Comparison of ENCODE assay signal across 10 cellular contexts in genomic region chr1:22051607-22052114, GRCh38. TPM values are rescaled to one million over a fixed set of nuclear protein-coding genes. Genes with fewer than 3 reads are reported as not detected.
DNase-seq lines count a peak whose midpoint lies in the region; ATAC-seq and TF ChIP-seq lines count a peak whose summit lies in the region.
"Had no signal": no experiment of that assay in that cellular context is flagged by ENCODE, and none has a peak within 500 bp of the region (broad histone marks: within the 10 kb centered on the region; RNA-seq: fewer than 3 reads in every experiment).

No MANE protein-coding gene starts in this region.

- TF ChIP-seq CTCF in PC-9 (conservative IDR thresholded peaks at IDR 0.05) = no peak
- TF ChIP-seq CTCF in gastrocnemius medialis (IDR thresholded peaks at IDR 0.05 in 4 of 5, conservative IDR thresholded peaks at IDR 0.05 in 1 of 5) = no peak
- no peak for TF ChIP-seq CTCF in colonic mucosa (IDR thresholded peaks at IDR 0.05)
- no peak for TF ChIP-seq CTCF in tibial artery (IDR thresholded peaks at IDR 0.05)

- H4K20me1 ChIP-seq in PC-9 (ENCODE audit: insufficient read depth) = peaks cover 30% of the 10 kb centered on the region

- peaks cover 55% of the 10 kb centered on the region for H3K4me1 Mint-ChIP-seq in activated CD8-positive, alpha-beta memory T cell treated with anti-CD3 and anti-CD28 coated beads, Interleukin-2, amount 10 ng/mL, durations not matched to agents 7 days and 5 days
- H3K4me1 Mint-ChIP-seq in effector memory CD8-positive, alpha-beta T cell (ENCODE audit: low read depth in 2 of 2) = peaks cover 22 to 38% of the 10 kb centered on the region in 2 donors

- peaks cover 12% of the 10 kb centered on the region; the same call in 1 of the 2 replicates for H3F3A ChIP-seq in PC-9 (ENCODE audit: insufficient read depth, low read depth)

- H3K9me3 ChIP-seq in PC-9 (ENCODE audit: insufficient read depth, low read depth) = no peaks in the 10 kb centered on the region
- H3K9me3 ChIP-seq in gastrocnemius medialis = no peaks in the 10 kb centered on the region
- H3K9me3 ChIP-seq in colonic mucosa = no peaks in the 10 kb centered on the region
- no peaks in the 10 kb centered on the region for H3K9me3 ChIP-seq in tibial artery
- H3K9me3 ChIP-seq: adrenal gland had no signal

- in situ Hi-C loops in gastrocnemius medialis (cut with MboI; ENCODE audit: low sequenced_read_pairs in 4 of 4) = no loop called here

- TSS peak; percentile 71 for BruUV-seq in PC-9 (replicated peaks; lab: Mats Ljungman, UMichigan)

- peak overlapping the region; percentile 70; the same call in 1 of the 2 replicates for H3K4me2 ChIP-seq in PC-9

- CTCF ChIA-PET in activated CD8-positive, alpha-beta memory T cell treated with anti-CD3 and anti-CD28 coated beads, Interleukin-2, amount 10 ng/mL, durations not matched to agents 7 days and 5 days (lab: Charles Lee) = interaction anchor here (1.2 to 7.7 kb wide), 5 partner anchors 10 to 29 kb away, joined by 3 to 96 read pairs (median 7); no protein-coding TSS in a partner anchor
- CTCF ChIA-PET in PC-9 (lab: Charles Lee) = no interaction called here

- H3K9me2 ChIP-seq in PC-9 (ENCODE audit: insufficient read depth) = no peaks in the 10 kb centered on the region

- H3K36me3 ChIP-seq in PC-9 (ENCODE audit: low read depth) (peaks cover 9% of the 10 kb centered on the region; the same call in 1 of the 2 replicates), gastrocnemius medialis (no peaks in the 10 kb centered on the region), colonic mucosa (no peaks in the 10 kb centered on the region), tibial artery (peaks cover 0 to 4% (median 0%) of the 10 kb centered on the region in 3 donors)
- H3K36me3 ChIP-seq: adrenal gland had no signal

- DNase-seq in activated CD8-positive, alpha-beta memory T cell treated with anti-CD3 and anti-CD28 coated beads, Interleukin-2, amount 10 ng/mL, durations not matched to agents 7 days and 5 days = no peak
- DNase-seq in activated CD8-positive, alpha-beta memory T cell treated with anti-CD3 and anti-CD28 coated beads, Interleukin-2, amount 50 U/mL, for 48 hours = no peak
- DNase-seq in PC-9 (no peak), gastrocnemius medialis (no peak), colonic mucosa (no peak), tibial artery (no peak), amniotic stem cell (lab: John Stamatoyannopoulos, UW) (no peak)
- DNase-seq in effector memory CD8-positive, alpha-beta T cell = no peak

- H3K9ac ChIP-seq in colonic mucosa (ENCODE audit: low read depth in 2 of 2, low read length in 2 of 2) = no peak overlapping the region

- H3K27ac ChIP-seq in PC-9 = no peak overlapping the region
- peak overlapping the region; percentile 94 to 99 (median 96) for H3K27ac ChIP-seq in gastrocnemius medialis
- no peak overlapping the region for H3K27ac ChIP-seq in colonic mucosa
- no peak overlapping the region for H3K27ac ChIP-seq in tibial artery

- H3K27me3 Mint-ChIP-seq in activated CD8-positive, alpha-beta memory T cell treated with anti-CD3 and anti-CD28 coated beads, Interleukin-2, amount 10 ng/mL, durations not matched to agents 7 days and 5 days = no peaks in the 10 kb centered on the region
- no peaks in the 10 kb centered on the region for H3K27me3 Mint-ChIP-seq in effector memory CD8-positive, alpha-beta T cell

- ATAC-seq in activated CD8-positive, alpha-beta memory T cell treated with anti-CD3 and anti-CD28 coated beads, Interleukin-2, amount 10 ng/mL, durations not matched to agents 7 days and 5 days = no peak
- ATAC-seq in effector memory CD8-positive, alpha-beta T cell (replicated peaks) = no peak
- ATAC-seq in gastrocnemius medialis = no peak

- H3K4me1 ChIP-seq in PC-9 (replicated peaks; ENCODE audit: insufficient read depth) (peaks cover 20% of the 10 kb centered on the region), gastrocnemius medialis (peaks cover 29 to 31% of the 10 kb centered on the region in 2 donors), colonic mucosa (peaks cover 6% of the 10 kb centered on the region), tibial artery (peaks cover 0 to 32% (median 25%) of the 10 kb centered on the region in 4 donors)

- no peak overlapping the region; the same call in 1 of the 2 replicates for H3K4me3 ChIP-seq in PC-9
- H3K4me3 ChIP-seq in gastrocnemius medialis = no peak overlapping the region
- no peak overlapping the region for H3K4me3 ChIP-seq in colonic mucosa
- no peak overlapping the region for H3K4me3 ChIP-seq in tibial artery

- H3K4me3 Mint-ChIP-seq in activated CD8-positive, alpha-beta memory T cell treated with anti-CD3 and anti-CD28 coated beads, Interleukin-2, amount 10 ng/mL, durations not matched to agents 7 days and 5 days = peak overlapping the region; percentile 78
- H3K4me3 Mint-ChIP-seq in effector memory CD8-positive, alpha-beta T cell = peak overlapping the region; percentile 92 to 93

- H3K27ac Mint-ChIP-seq in activated CD8-positive, alpha-beta memory T cell treated with anti-CD3 and anti-CD28 coated beads, Interleukin-2, amount 10 ng/mL, durations not matched to agents 7 days and 5 days = peak overlapping the region; percentile 89
- peak overlapping the region; percentile 95 to 99 for H3K27ac Mint-ChIP-seq in effector memory CD8-positive, alpha-beta T cell

- peaks cover 32% of the 10 kb centered on the region for H3K79me2 ChIP-seq in PC-9 (ENCODE audit: low read depth)

- H3K9me3 Mint-ChIP-seq in activated CD8-positive, alpha-beta memory T cell treated with anti-CD3 and anti-CD28 coated beads, Interleukin-2, amount 10 ng/mL, durations not matched to agents 7 days and 5 days (ENCODE audit: low read depth) = no peaks in the 10 kb centered on the region
- no peaks in the 10 kb centered on the region for H3K9me3 Mint-ChIP-seq in effector memory CD8-positive, alpha-beta T cell

- no peaks in the 10 kb centered on the region for H3K27me3 ChIP-seq in PC-9 (ENCODE audit: insufficient read depth, low read depth)
- H3K27me3 ChIP-seq in gastrocnemius medialis = no peaks in the 10 kb centered on the region
- no peaks in the 10 kb centered on the region for H3K27me3 ChIP-seq in colonic mucosa
- H3K27me3 ChIP-seq in tibial artery = no peaks in the 10 kb centered on the region
- H3K27me3 ChIP-seq: adrenal gland had no signal

- peak overlapping the region; percentile 81; the same call in 1 of the 2 replicates for H2AFZ ChIP-seq in PC-9

- POLR2A ChIA-PET in PC-9 (lab: Charles Lee; ENCODE audit: unreplicated experiment) = interaction anchor here (1.8 kb wide), 1 partner anchor 26 kb away, joined by 20 read pairs; no protein-coding TSS in a partner anchor

- intact Hi-C loops in PC-9 (cut with micrococcal nuclease; ENCODE audit: unreplicated experiment) (no loop called here), gastrocnemius medialis (cut with DNase I; ENCODE audit: low total_unique reads) (loop anchor here (1.0 to 2.0 kb wide), 4 partner anchors 91 to 1371 kb away; partner anchors contain the start of genes USP48, WNT4 and ZBTB40), colonic mucosa (cut with DNase I) (no loop called here), tibial artery (cut with DNase I; ENCODE audit: low total_unique reads) (no loop called here)

- H3K36me3 Mint-ChIP-seq in activated CD8-positive, alpha-beta memory T cell treated with anti-CD3 and anti-CD28 coated beads, Interleukin-2, amount 10 ng/mL, durations not matched to agents 7 days and 5 days = peaks cover 26% of the 10 kb centered on the region
- peaks cover 44% of the 10 kb centered on the region for H3K36me3 Mint-ChIP-seq in effector memory CD8-positive, alpha-beta T cell (ENCODE audit: insufficient read depth)

- no peak for TF ChIP-seq POLR2A in gastrocnemius medialis (IDR thresholded peaks at IDR 0.05)

RNA-seq across cellular contexts. Expression of gene CDC42, which starts 0.8 kb away (rescaled TPM):
- total RNA-seq in activated CD8-positive, alpha-beta memory T cell treated with anti-CD3 and anti-CD28 coated beads, Interleukin-2, amount 10 ng/mL, durations not matched to agents 7 days and 5 days = 100 to 1,000 TPM; 254 to 340 TPM
- total RNA-seq in PC-9 (2021) (119 and 183 TPM in 2 replicates), gastrocnemius medialis (100 to 1,000 TPM in 3 of 4 donors, 10 to 100 TPM in 1; 77.0 to 111 (median 108) TPM), colonic mucosa (100 to 1,000 TPM; 264 to 345 TPM)

RNA-seq across cellular contexts. Expression of gene CELA3A, which starts 50.2 kb away (rescaled TPM):
- total RNA-seq in activated CD8-positive, alpha-beta memory T cell treated with anti-CD3 and anti-CD28 coated beads, Interleukin-2, amount 10 ng/mL, durations not matched to agents 7 days and 5 days = not detected
- total RNA-seq in PC-9 (2021) (not detected in 2 replicates), gastrocnemius medialis (not detected), colonic mucosa (10 to 100 TPM in 1 of 2 donors, under 1 TPM in 1; 0.56 to 25.0 TPM)
- total RNA-seq: epithelial cell of proximal tubule had no signal

Comparison
In these comparisons a context has a peak if more than half of its experiments do, and no peak if none do; other contexts are left out.
1. H3K27ac ChIP-seq: peak in gastrocnemius medialis (4 of 4); none in PC-9 (single experiment), colonic mucosa (single experiment) and tibial artery (0 of 2).